ENCODE assay signal across 8 cellular contexts in genomic region chr7:38335123-38335489, GRCh38.
DNase-seq lines count a peak whose midpoint lies in the region; ATAC-seq and TF ChIP-seq lines count a peak whose summit lies in the region.

No MANE protein-coding gene starts in this region.

- DNase-seq in CD14-positive monocyte (ENCODE audit: low spot score) (peak; percentile 70), HFFc6 (no peak), naive B cell (no peak), germinal center (ENCODE audit: low spot score) (no peak), NCI-H1092 treated with DMSO at 0.1 percent for 48 hours (lab: John Stamatoyannopoulos, UW) (no peak), NCI-H1092 (lab: John Stamatoyannopoulos, UW) (no peak)
- DNase-seq in activated naive CD4-positive, alpha-beta T cell treated with anti-CD3 and anti-CD28 coated beads, Interleukin-2, amount 50 U/mL, for 72 hours (ENCODE audit: low spot score in 2 of 2): no peak

- intact Hi-C loops in CD14-positive monocyte (cut with micrococcal nuclease): loop anchor here in 1 of 2 donors (5.0 kb wide), 1 partner anchor 118 kb away; no protein-coding TSS in a partner anchor

- H3K4me3 Mint-ChIP-seq in CD14-positive monocyte (peak overlapping the region; percentile 73 to 90), HFFc6 (peak overlapping the region; percentile 69; the same call in 1 of the 2 replicates), naive B cell (peak overlapping the region in 1 of 8 donors; percentile 44)

- no peaks in the 10 kb centered on the region for H3K27me3 Mint-ChIP-seq in CD14-positive monocyte (ENCODE audit: low read depth in 3 of 3)
- H3K27me3 Mint-ChIP-seq in HFFc6 (ENCODE audit: insufficient read depth): peaks cover 7% of the 10 kb centered on the region
- no peaks in the 10 kb centered on the region for H3K27me3 Mint-ChIP-seq in naive B cell

- H3K27ac Mint-ChIP-seq in CD14-positive monocyte (peak overlapping the region; percentile 91 to 99 (median 98)), HFFc6 (peak overlapping the region; percentile 55; the same call in 1 of the 2 replicates), naive B cell (peak overlapping the region; percentile 19 to 88 (median 78))
- peak overlapping the region; percentile 47 to 82 for H3K27ac Mint-ChIP-seq in activated naive CD4-positive, alpha-beta T cell treated with anti-CD3 and anti-CD28 coated beads, Interleukin-2, amount 50 U/mL, for 72 hours

- ATAC-seq in activated naive CD4-positive, alpha-beta T cell treated with anti-CD3 and anti-CD28 coated beads, Interleukin-2, amount 50 U/mL, for 72 hours: no peak
- ATAC-seq in naive B cell (ENCODE audit: low read depth in 2 of 2) (no peak), GM21723 (IDR thresholded peaks at IDR 0.05; ENCODE audit: unreplicated experiment) (no peak)

- H3K36me3 Mint-ChIP-seq in CD14-positive monocyte (peaks cover 5 to 11% of the 10 kb centered on the region in 2 donors), HFFc6 (ENCODE audit: low read depth) (no peaks in the 10 kb centered on the region), naive B cell (no peaks in the 10 kb centered on the region)
- H3K36me3 Mint-ChIP-seq in activated naive CD4-positive, alpha-beta T cell treated with anti-CD3 and anti-CD28 coated beads, Interleukin-2, amount 50 U/mL, for 72 hours: no peaks in the 10 kb centered on the region

- H3K4me1 Mint-ChIP-seq in CD14-positive monocyte (peaks cover 62% of the 10 kb centered on the region), HFFc6 (ENCODE audit: low read depth) (peaks cover 16% of the 10 kb centered on the region), naive B cell (peaks cover 16 to 19% (median 18%) of the 10 kb centered on the region in 3 donors)

- peaks cover 0 to 4% (median 0%) of the 10 kb centered on the region in 7 donors for H3K9me3 Mint-ChIP-seq in CD14-positive monocyte
- H3K9me3 Mint-ChIP-seq in HFFc6: no peaks in the 10 kb centered on the region
- no peaks in the 10 kb centered on the region for H3K9me3 Mint-ChIP-seq in activated naive CD4-positive, alpha-beta T cell treated with anti-CD3 and anti-CD28 coated beads, Interleukin-2, amount 50 U/mL, for 72 hours
- H3K9me3 Mint-ChIP-seq in naive B cell: no peaks in the 10 kb centered on the region

- no peak for TF ChIP-seq CTCF in CD14-positive monocyte (IDR thresholded peaks at IDR 0.05)
- no peak for TF ChIP-seq CTCF in HFFc6 (IDR thresholded peaks at IDR 0.05)
